ENCODE assay signal across 11 cellular contexts in the genomic region with DNA sequence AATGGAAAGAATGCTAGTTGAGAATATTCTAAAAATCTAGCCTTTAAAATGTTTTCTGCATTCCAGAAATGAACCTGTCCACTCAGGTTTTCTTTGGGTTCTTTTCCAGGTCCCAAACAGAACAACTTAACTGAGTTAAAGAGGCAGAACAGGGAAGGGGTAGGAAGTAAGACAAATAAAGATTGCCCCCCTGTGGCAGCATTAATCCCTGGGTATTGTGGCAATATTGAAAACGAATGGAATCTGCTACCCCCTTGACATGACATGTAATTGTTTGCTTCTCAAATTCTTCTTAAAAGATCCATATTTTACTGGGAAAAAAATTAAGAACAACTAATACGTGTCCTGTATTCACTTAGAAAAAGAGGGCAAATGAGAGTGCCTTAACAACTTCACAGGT. TPM values are rescaled to one million over a fixed set of nuclear protein-coding genes. Genes with fewer than 3 reads are reported as not detected.
A peak's percentile ranks its signal among the peaks of the same experiment; 100 is the strongest.
DNase-seq lines count a peak whose midpoint lies in the region; ATAC-seq and TF ChIP-seq lines count a peak whose summit lies in the region.
"Had no signal": no experiment of that assay in that cellular context is flagged by ENCODE, and none has a peak within 500 bp of the region (broad histone marks: within the 10 kb centered on the region; RNA-seq: fewer than 3 reads in every experiment).

No MANE protein-coding gene starts in this region.

- no peak overlapping the region for H3K4me3 ChIP-seq in Loucy (ENCODE audit: low read length, poor library complexity, severe bottlenecking)
- H3K4me3 ChIP-seq in choroid plexus epithelial cell (ENCODE audit: low read depth, low read length) = no peak overlapping the region

- no peaks in the 10 kb centered on the region for H3K27me3 ChIP-seq in Loucy (ENCODE audit: insufficient read depth, low read length, poor library complexity, severe bottlenecking)

- no peaks in the 10 kb centered on the region for H3K9me2 ChIP-seq in Loucy (replicated peaks; ENCODE audit: low read depth, low read length)

- H3K4me3 Mint-ChIP-seq in progenitor cell of endocrine pancreas (ENCODE audit: low read depth) (no peak overlapping the region), endothelial cell (ENCODE audit: unreplicated experiment) (no peak overlapping the region)
- H3K4me3 Mint-ChIP-seq: memory B cell had no signal

- H3K4me1 Mint-ChIP-seq in progenitor cell of endocrine pancreas (ENCODE audit: low read depth) (peaks cover 18% of the 10 kb centered on the region), endothelial cell (ENCODE audit: unreplicated experiment) (peaks cover 17% of the 10 kb centered on the region)
- H3K4me1 Mint-ChIP-seq: memory B cell had no signal

- TF ChIP-seq CTCF in Loucy (conservative IDR thresholded peaks at IDR 0.05; ENCODE audit: low read length) = peak; percentile 59
- TF ChIP-seq CTCF in choroid plexus epithelial cell (conservative IDR thresholded peaks at IDR 0.05; ENCODE audit: low read depth, low read length) = peak; percentile 43
- peak; percentile 16 for TF ChIP-seq CTCF in progenitor cell of endocrine pancreas (IDR thresholded peaks at IDR 0.05; ENCODE audit: unreplicated experiment)
- no peak for TF ChIP-seq CTCF in endothelial cell (IDR thresholded peaks at IDR 0.05; ENCODE audit: unreplicated experiment)

- no peaks in the 10 kb centered on the region for H3K9me3 ChIP-seq in Loucy (ENCODE audit: insufficient read depth, low read depth, low read length)

- no peaks in the 10 kb centered on the region for H3K9me3 Mint-ChIP-seq in progenitor cell of endocrine pancreas (ENCODE audit: low read depth)
- no peaks in the 10 kb centered on the region for H3K9me3 Mint-ChIP-seq in endothelial cell (ENCODE audit: unreplicated experiment)
- H3K9me3 Mint-ChIP-seq: memory B cell had no signal

- H3K27me3 Mint-ChIP-seq in progenitor cell of endocrine pancreas (no peaks in the 10 kb centered on the region), endothelial cell (ENCODE audit: unreplicated experiment) (no peaks in the 10 kb centered on the region)
- H3K27me3 Mint-ChIP-seq: memory B cell had no signal

- no peaks in the 10 kb centered on the region for H3F3A ChIP-seq in Loucy (ENCODE audit: low read depth)

- H3K4me2 ChIP-seq in Loucy (ENCODE audit: low read depth, low read length, poor library complexity, severe bottlenecking) = no peak overlapping the region

- peaks cover 69% of the 10 kb centered on the region for H3K36me3 ChIP-seq in Loucy (ENCODE audit: insufficient read depth, low read length)

- H4K20me1 ChIP-seq in Loucy (ENCODE audit: insufficient read depth, low read length, poor library complexity, severe bottlenecking) = no peaks in the 10 kb centered on the region

- no peak overlapping the region for H3K9ac ChIP-seq in Loucy (ENCODE audit: low read depth, low read length, poor library complexity, severe bottlenecking)

- ATAC-seq in HG03571 (IDR thresholded peaks at IDR 0.05; ENCODE audit: unreplicated experiment) = no peak

- DNase-seq in DMS53 (lab: John Stamatoyannopoulos, UW) (peak; percentile 18), DMS53 treated with DMSO at 0.1 percent for 48 hours (lab: John Stamatoyannopoulos, UW; ENCODE audit: unreplicated experiment) (no peak), choroid plexus epithelial cell (ENCODE audit: low read depth) (peak; percentile 15), progenitor cell of endocrine pancreas (ENCODE audit: low spot score, unreplicated experiment) (no peak), endothelial cell (ENCODE audit: low spot score) (no peak), cerebellar nuclear complex (lab: John Stamatoyannopoulos, UW) (no peak)
- DNase-seq: activated effector memory CD4-positive, alpha-beta T cell treated with anti-CD3 and anti-CD28 coated beads, Interleukin-2, amount 50 U/mL, for 16 hours; NCI-H748 treated with DMSO at 0.1 percent for 48 hours had no signal

- H3K79me2 ChIP-seq in Loucy (ENCODE audit: insufficient read depth, low read length) = no peaks in the 10 kb centered on the region

- H3K27ac Mint-ChIP-seq in progenitor cell of endocrine pancreas = no peak overlapping the region
- no peak overlapping the region for H3K27ac Mint-ChIP-seq in endothelial cell (ENCODE audit: unreplicated experiment)
- H3K27ac Mint-ChIP-seq: memory B cell had no signal

- H2AFZ ChIP-seq in Loucy (ENCODE audit: low read length) = no peak overlapping the region

- H3K36me3 Mint-ChIP-seq in progenitor cell of endocrine pancreas (ENCODE audit: insufficient read depth) = peaks cover 7% of the 10 kb centered on the region
- H3K36me3 Mint-ChIP-seq in endothelial cell (ENCODE audit: low read depth, unreplicated experiment) = peaks cover 18% of the 10 kb centered on the region

- H3K4me1 ChIP-seq in Loucy (ENCODE audit: insufficient read depth, low read length, poor library complexity, severe bottlenecking) = no peaks in the 10 kb centered on the region

RNA-seq across cellular contexts. Expression of a gene that starts 9.3 kb away (rescaled TPM):
- total RNA-seq in progenitor cell of endocrine pancreas (58.1 and 59.1 TPM in 2 replicates), endothelial cell (ENCODE audit: unreplicated experiment) (54.5 TPM)

RNA-seq across cellular contexts. Expression of a gene that starts 48.7 kb away (rescaled TPM):
- 68.6 and 73.3 TPM in 2 replicates for total RNA-seq in progenitor cell of endocrine pancreas
- total RNA-seq in endothelial cell (ENCODE audit: unreplicated experiment) = 50.3 TPM

RNA-seq across cellular contexts. Expression of a gene that starts 49.1 kb away (rescaled TPM):
- total RNA-seq in progenitor cell of endocrine pancreas = 2.9 and 3.1 TPM in 2 replicates
- total RNA-seq in endothelial cell (ENCODE audit: unreplicated experiment) = 12.0 TPM

Comparison
In these comparisons a context has a peak if more than half of its experiments do, and no peak if none do; other contexts are left out.
1. DNase-seq: peak in DMS53 (single experiment) and choroid plexus epithelial cell (single experiment); none in DMS53 treated with DMSO at 0.1 percent for 48 hours (single experiment), progenitor cell of endocrine pancreas (single experiment), endothelial cell (single experiment) and cerebellar nuclear complex (0 of 2).